ENCODE assay signal across 30 cellular contexts in genomic region chr16:9860876-9861275, GRCh38.
"Had no signal": no experiment of that assay in that cellular context is flagged by ENCODE, and none has a peak within 500 bp of the region (broad histone marks: within the 10 kb centered on the region; RNA-seq: fewer than 3 reads in every experiment).

No MANE protein-coding gene starts in this region.

- H3K36me3 ChIP-seq: Peyer's patch had no signal

- DNase-seq: activated B cell treated with CpG ODN at 0.5 μM for 24 hours; activated CD4-positive, alpha-beta memory T cell treated with anti-CD3 and anti-CD28 coated beads, Interleukin-2, amount 10 ng/mL, durations not matched to agents 7 days and 5 days; activated CD4-positive, alpha-beta T cell treated with anti-CD3 and anti-CD28 coated beads for 4 hours; activated CD4-positive, CD25-positive, alpha-beta regulatory T cell treated with anti-CD3 and anti-CD28 coated beads, Interleukin-2, amount 50 U/mL, for 72 hours; activated CD8-positive, alpha-beta memory T cell treated with anti-CD3 and anti-CD28 coated beads for 24 hours; activated CD8-positive, alpha-beta memory T cell treated with anti-CD3 and anti-CD28 coated beads, Interleukin-2, amount 10 ng/mL, durations not matched to agents 7 days and 5 days; activated CD8-positive, alpha-beta memory T cell treated with anti-CD3 and anti-CD28 coated beads, Interleukin-2, amount 50 U/mL, for 48 hours; activated effector memory CD4-positive, alpha-beta T cell treated with Interleukin-2 at 50 U/mL for 16 hours; activated naive CD4-positive, alpha-beta T cell treated with anti-CD3 and anti-CD28 coated beads, Interleukin-2, amount 10 ng/mL, durations not matched to agents 7 days and 5 days; activated naive CD8-positive, alpha-beta T cell treated with anti-CD3 and anti-CD28 coated beads, Interleukin-2, amount 50 U/mL, for 24 hours; activated T-cell treated with anti-CD3 and anti-CD28 coated beads, Interleukin-2, amount 50 U/mL, for 48 hours; anterior cingulate cortex; central memory CD4-positive, alpha-beta T cell; NCI-H1105; NCI-H1417 treated with DMSO at 0.1 percent for 48 hours; NCI-H187 treated with DMSO at 0.1 percent for 48 hours; NCI-H2081; NCI-H2171 treated with DMSO at 0.1 percent for 48 hours; NCI-H226; NCI-H524 treated with DMSO at 0.1 percent for 48 hours; PC-3; Peyer's patch; RPMI8226; SIG-M5; T-cell; T-helper 2 cell; T-helper 9 cell had no signal

- H3K4me3 ChIP-seq: Peyer's patch had no signal

- ATAC-seq: activated CD8-positive, alpha-beta memory T cell treated with anti-CD3 and anti-CD28 coated beads, Interleukin-2, amount 10 ng/mL, durations not matched to agents 7 days and 5 days; activated naive CD8-positive, alpha-beta T cell treated with anti-CD3 and anti-CD28 coated beads, Interleukin-2, amount 50 U/mL, for 24 hours; PC-3; Right ventricle myocardium inferior; SK-N-SH treated with all-trans-retinoic acid at 6 μM for 48 hours; T-cell had no signal

- H3K9me3 ChIP-seq: Peyer's patch had no signal

- H3K27ac ChIP-seq: Peyer's patch, VCaP had no signal

- H3K27me3 ChIP-seq: Peyer's patch had no signal

- H3K4me1 ChIP-seq: Peyer's patch had no signal
